8 cellular contexts compared by ENCODE assay signal in the genomic region with DNA sequence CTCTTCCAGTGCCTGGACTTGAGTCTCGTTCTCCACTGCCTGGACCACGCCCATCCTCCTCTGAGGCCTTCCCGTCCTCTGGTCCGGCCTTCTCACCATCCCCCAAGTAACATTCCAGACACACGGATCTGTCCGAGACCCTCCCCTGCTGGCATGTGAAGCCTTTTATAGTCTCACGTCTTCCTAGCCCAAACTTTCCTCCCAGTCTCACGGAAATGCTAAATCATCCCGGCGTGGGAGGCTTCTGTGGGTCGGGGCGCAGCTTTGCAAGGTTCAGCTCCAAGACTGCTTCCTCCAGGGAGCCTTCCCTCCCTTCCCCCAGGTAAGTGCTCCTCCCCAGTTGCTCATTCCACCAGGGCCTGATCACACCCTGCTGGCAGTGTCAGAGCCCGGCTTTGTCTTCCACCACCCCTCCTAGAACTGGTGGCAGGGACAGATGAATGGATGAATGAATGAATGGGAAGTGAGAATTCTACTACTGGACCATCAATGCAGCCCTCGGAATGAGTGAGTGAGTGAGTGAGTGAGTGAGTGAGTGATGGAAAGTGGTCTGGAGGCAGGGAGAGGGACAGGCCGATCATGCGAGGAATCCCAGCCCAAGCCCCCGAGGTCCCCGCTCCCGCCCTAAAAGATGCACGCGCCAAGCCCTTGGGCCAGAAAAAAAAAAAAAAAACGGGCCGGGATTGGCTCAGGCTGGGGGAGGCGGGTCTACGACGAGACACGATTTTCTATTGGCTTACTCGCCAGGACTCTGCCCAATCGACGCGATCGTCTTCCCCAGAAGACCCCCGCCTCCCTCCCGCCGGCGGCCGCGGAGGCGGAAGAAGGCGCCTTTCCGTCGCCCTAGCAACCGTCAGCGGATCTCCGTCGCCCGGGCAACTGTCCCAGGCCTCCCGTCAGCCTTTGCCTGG. TPM values are rescaled to one million over a fixed set of nuclear protein-coding genes. Genes with fewer than 3 reads are reported as not detected.
DNase-seq lines count a peak whose midpoint lies in the region; TF ChIP-seq lines count a peak whose summit lies in the region.

No MANE protein-coding gene starts in this region.

- no peaks in the 10 kb centered on the region for H3K9me3 Mint-ChIP-seq in Calu3 (ENCODE audit: low read depth, unreplicated experiment)

- intact Hi-C loops in Calu3 (cut with micrococcal nuclease; ENCODE audit: unreplicated experiment), result no loop called here

- H3K27me3 Mint-ChIP-seq in Calu3 (ENCODE audit: unreplicated experiment), result peaks cover 13% of the 10 kb centered on the region

- H3K4me2 ChIP-seq in neuronal stem cell (ENCODE audit: insufficient read depth, low read length, poor library complexity, severe bottlenecking), result peak overlapping the region; percentile 61

- peak overlapping the region; percentile 1 for H2BK120ac ChIP-seq in neuronal stem cell (ENCODE audit: low read depth, low read length)

- no peak overlapping the region for H3K4ac ChIP-seq in neuronal stem cell (ENCODE audit: low read length)

- no peaks in the 10 kb centered on the region for H3K36me3 ChIP-seq in neuronal stem cell (replicated peaks in 1 of 2; ENCODE audit: control insufficient read depth in 2 of 2, insufficient read depth in 2 of 2, low read length in 2 of 2)

- peak overlapping the region; percentile 97 for H3K27ac ChIP-seq in neuronal stem cell (replicated peaks; ENCODE audit: low read length)

- H3K9ac ChIP-seq in neuronal stem cell (ENCODE audit: low read depth, low read length, poor library complexity), result peak overlapping the region; percentile 83

- peaks cover 17% of the 10 kb centered on the region for H3K36me3 Mint-ChIP-seq in Calu3 (ENCODE audit: insufficient read depth, unreplicated experiment)

- peak overlapping the region; percentile 73 for H3K23ac ChIP-seq in neuronal stem cell (ENCODE audit: low read depth, low read length, poor library complexity)

- H2BK15ac ChIP-seq in neuronal stem cell (ENCODE audit: low read length), result no peak overlapping the region

- peaks cover 8 to 12% of the 10 kb centered on the region in 2 donors for H3K4me1 ChIP-seq in neuronal stem cell (ENCODE audit: control insufficient read depth in 2 of 2, insufficient read depth in 1 of 2, low read depth in 1 of 2, low read length in 2 of 2)

- DNase-seq in Calu3 (peak; percentile 80), GOT3 (lab: John Stamatoyannopoulos, UW) (peak; percentile 78), MV-4-11 (lab: John Stamatoyannopoulos, UW) (peak; percentile 95), SK-N-DZ (ENCODE audit: low spot score) (peak; percentile 95), germinal center (ENCODE audit: low spot score) (peak; percentile 99), neuronal stem cell (ENCODE audit: low spot score) (peak; percentile 98), stromal cell of bone marrow (ENCODE audit: low read depth) (peak; percentile 94)
- peak; percentile 77 for DNase-seq in activated naive CD4-positive, alpha-beta T cell treated with anti-CD3 and anti-CD28 coated beads, Interleukin-2, amount 50 U/mL, for 16 hours

- H2AFZ ChIP-seq in neuronal stem cell (ENCODE audit: low read length), result peak overlapping the region; percentile 96

- H3K79me1 ChIP-seq in neuronal stem cell (ENCODE audit: low read depth, low read length), result peaks cover 7% of the 10 kb centered on the region

- H2BK5ac ChIP-seq in neuronal stem cell (ENCODE audit: low read length), result peak overlapping the region; percentile 77

- no CpG with 5 or more reads among the region's 48 CpGs for WGBS in neuronal stem cell (ENCODE audit: extremely low coverage in 2 of 2, insufficient read length in 2 of 2, insufficient replicate concordance in 1 of 2), 2 donors

- TF ChIP-seq CTCF in Calu3 (IDR thresholded peaks at IDR 0.05; ENCODE audit: unreplicated experiment), result no peak

- peak overlapping the region; percentile 51 to 78 for H3K4me3 ChIP-seq in neuronal stem cell (ENCODE audit: low read length in 2 of 2)

- CTCF ChIA-PET in Calu3 (lab: Charles Lee), result interaction anchor here (0.6 kb wide), 1 partner anchor 345 kb away, joined by 4 read pairs; no protein-coding TSS in a partner anchor

- H3K4me1 Mint-ChIP-seq in Calu3 (ENCODE audit: low read depth, unreplicated experiment), result peaks cover 9% of the 10 kb centered on the region

- H3K4me3 Mint-ChIP-seq in Calu3 (ENCODE audit: low read depth, unreplicated experiment), result peak overlapping the region; percentile 62

- no peaks in the 10 kb centered on the region for H3K9me3 ChIP-seq in neuronal stem cell (replicated peaks in 1 of 2; ENCODE audit: control insufficient read depth in 2 of 2, insufficient read depth in 1 of 2, low read depth in 1 of 2, low read length in 2 of 2)

- H2BK12ac ChIP-seq in neuronal stem cell (ENCODE audit: low read length), result peak overlapping the region; percentile 8

- H2AK5ac ChIP-seq in neuronal stem cell (ENCODE audit: low read depth, low read length), result peak overlapping the region; percentile 3

- H4K91ac ChIP-seq in neuronal stem cell (ENCODE audit: low read depth, low read length, poor library complexity), result no peak overlapping the region

- peak overlapping the region; percentile 75 for H3K27ac Mint-ChIP-seq in Calu3 (ENCODE audit: unreplicated experiment)

- BruUV-seq in Calu3 (replicated peaks; lab: Mats Ljungman, UMichigan), result no TSS peak

- H3K27me3 ChIP-seq in neuronal stem cell (ENCODE audit: control insufficient read depth in 3 of 3, insufficient read depth in 3 of 3, low read depth in 1 of 3, low read length in 3 of 3), result no peaks in the 10 kb centered on the region

- no peak overlapping the region for H4K8ac ChIP-seq in neuronal stem cell (ENCODE audit: low read depth, low read length)

- no peak overlapping the region for H3K14ac ChIP-seq in neuronal stem cell (ENCODE audit: low read length)

- H3K18ac ChIP-seq in neuronal stem cell (ENCODE audit: low read length), result peak overlapping the region; percentile 4

RNA-seq across cellular contexts. Expression of a gene that starts 9.3 kb away (rescaled TPM):
- 0.86 and 1.0 TPM in 2 replicates for total RNA-seq in Calu3 (2022)
- polyA plus RNA-seq in SK-N-DZ (2014; cell fraction: cytosol; rRNA removed), result 0.09 TPM in 1 of 2 replicates, not detected in the other
- polyA plus RNA-seq in SK-N-DZ (2014; cell fraction: nucleus; rRNA removed), result 0.14 and 0.46 TPM in 2 replicates
- polyA plus RNA-seq in neuronal stem cell (2013, experiment 1 of 2), result 1.1 TPM
- 1.1 TPM for polyA plus RNA-seq in neuronal stem cell (2013, experiment 2 of 2)

RNA-seq across cellular contexts. Expression of a gene that starts 22.2 kb away (rescaled TPM):
- 32.6 and 44.7 TPM in 2 replicates for total RNA-seq in Calu3 (2022)
- polyA plus RNA-seq in SK-N-DZ (2014; cell fraction: cytosol; rRNA removed), result 12.9 and 19.6 TPM in 2 replicates
- polyA plus RNA-seq in SK-N-DZ (2014; cell fraction: nucleus; rRNA removed), result 11.2 and 15.9 TPM in 2 replicates
- polyA plus RNA-seq in neuronal stem cell (2013, experiment 1 of 2), result 33.0 TPM
- polyA plus RNA-seq in neuronal stem cell (2013, experiment 2 of 2), result 33.5 TPM

Comparison
In these comparisons a context has a peak if more than half of its experiments do, and no peak if none do; other contexts are left out.
1. Peak in every context shown above with its lines: DNase-seq, H3K4me3 ChIP-seq and H3K27ac ChIP-seq.